Comparison of ENCODE assay signal across 12 cellular contexts in the genomic region with DNA sequence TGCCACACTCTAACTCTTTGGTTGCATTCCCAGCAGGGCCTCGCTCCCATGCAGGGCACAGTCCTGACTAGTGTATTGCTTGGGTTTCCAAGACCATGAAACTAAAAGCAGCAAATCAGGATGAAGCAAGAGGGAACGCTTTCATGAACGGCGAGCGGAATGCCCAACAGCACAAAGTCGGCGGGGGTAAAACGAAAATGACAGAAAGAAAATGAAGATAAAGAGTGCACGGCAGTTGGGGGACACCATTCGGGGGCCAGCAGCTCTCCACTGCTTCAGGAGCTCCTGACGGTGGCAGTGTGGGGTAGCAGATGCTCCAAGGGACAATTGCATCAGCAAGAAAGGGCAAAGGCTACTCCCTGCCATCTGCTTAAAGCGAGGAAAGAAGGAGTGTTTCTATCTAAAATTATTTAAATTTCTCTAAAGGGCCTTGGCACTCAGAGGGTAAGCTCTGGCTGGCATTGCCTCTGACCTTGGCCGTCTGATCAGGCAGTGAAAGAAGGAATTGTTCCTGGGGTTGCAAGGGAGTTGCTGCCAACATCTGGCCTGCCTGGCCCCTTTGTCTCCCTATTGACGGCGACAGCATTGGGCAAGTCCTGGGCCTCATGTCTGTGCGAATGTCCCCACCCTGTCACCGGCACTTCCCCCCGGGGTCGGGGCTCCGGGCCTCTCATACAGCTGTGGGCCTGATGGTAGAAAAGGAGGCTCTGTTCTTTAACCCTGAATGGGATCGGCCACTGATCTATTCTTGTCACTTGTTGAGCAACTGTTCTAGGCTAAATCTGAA.
DNase-seq lines count a peak whose midpoint lies in the region; ATAC-seq, FAIRE-seq and TF ChIP-seq lines count a peak whose summit lies in the region.
"Had no signal": no experiment of that assay in that cellular context is flagged by ENCODE, and none has a peak within 500 bp of the region (broad histone marks: within the 10 kb centered on the region; RNA-seq: fewer than 3 reads in every experiment).

No MANE protein-coding gene starts in this region.

- peaks cover 45% of the 10 kb centered on the region for H3K4me1 Mint-ChIP-seq in dendritic cell treated with granulocyte-macrophage colony-stimulating factor and Interleukin-4, amounts not matched to agents 40 ng/mL and 50 ng/mL, for 4 days (ENCODE audit: low read depth)
- peaks cover 22 to 37% (median 36%) of the 10 kb centered on the region in 3 donors for H3K4me1 Mint-ChIP-seq in CD8-positive, alpha-beta memory T cell

- TF ChIP-seq EP300 in HepG2 (IDR thresholded peaks at IDR 0.05; ENCODE audit: low read depth in 2 of 2, low read length in 2 of 2) = peak; percentile 51 to 72; a peak in 2 of 4 replicates
- no peak; the same call in 1 of the 2 replicates for TF ChIP-seq EP300 in HepG2 (CRISPR knock-in tag; IDR thresholded peaks at IDR 0.05; ENCODE audit: borderline replicate concordance)

- H3K9me3 ChIP-seq in HepG2 (ENCODE audit: low read length) = no peaks in the 10 kb centered on the region
- H3K9me3 ChIP-seq in thymus (ENCODE audit: control insufficient read depth) = no peaks in the 10 kb centered on the region
- no peaks in the 10 kb centered on the region for H3K9me3 ChIP-seq in OCI-LY7 (ENCODE audit: low read length)
- H3K9me3 ChIP-seq in CD8-positive, alpha-beta memory T cell (ENCODE audit: low read length) = no peaks in the 10 kb centered on the region
- H3K9me3 ChIP-seq: gastrocnemius medialis, tibial artery had no signal

- H4K20me1 ChIP-seq in HepG2 (ENCODE audit: insufficient read depth, low read length) = peaks cover 63% of the 10 kb centered on the region; the same call in 1 of the 2 replicates
- H4K20me1 ChIP-seq in OCI-LY7 (ENCODE audit: insufficient read depth, low read length) = peaks cover 4% of the 10 kb centered on the region; the same call in 1 of the 2 replicates

- no peaks in the 10 kb centered on the region for H3K9me2 ChIP-seq in OCI-LY7 (ENCODE audit: insufficient read depth, low read length)

- H3K9ac ChIP-seq in HepG2 (ENCODE audit: insufficient read depth, low read depth, low read length) = peak overlapping the region; percentile 4; the same call in 1 of the 2 replicates

- H3K27ac ChIP-seq in HepG2 (ENCODE audit: extremely low read length, insufficient read depth, low read length) (peak overlapping the region; percentile 58), thymus (ENCODE audit: low read depth) (peak overlapping the region; percentile 13), OCI-LY7 (ENCODE audit: low read depth, low read length, poor library complexity, severe bottlenecking) (no peak overlapping the region)
- no peak overlapping the region for H3K27ac ChIP-seq in CD8-positive, alpha-beta memory T cell (ENCODE audit: low read depth, low read length)
- H3K27ac ChIP-seq: gastrocnemius medialis, tibial artery had no signal

- H3K4me3 Mint-ChIP-seq in dendritic cell treated with granulocyte-macrophage colony-stimulating factor and Interleukin-4, amounts not matched to agents 40 ng/mL and 50 ng/mL, for 4 days = no peak overlapping the region
- H3K4me3 Mint-ChIP-seq in CD8-positive, alpha-beta memory T cell = no peak overlapping the region

- BruUV-seq in HepG2 (replicated peaks; lab: Mats Ljungman, UMichigan) (no TSS peak), OCI-LY7 (replicated peaks; lab: Mats Ljungman, UMichigan) (no TSS peak)

- peak; percentile 44 for FAIRE-seq in HepG2 (lab: Jason Lieb, UNC)

- H3K36me3 ChIP-seq in HepG2 (replicated peaks in 1 of 2; ENCODE audit: control insufficient read depth in 1 of 2, insufficient read depth in 2 of 2, low read length in 2 of 2) (peaks cover 6 to 41% of the 10 kb centered on the region in 2 experiments), thymus (ENCODE audit: control insufficient read depth, insufficient read depth) (peaks cover 12% of the 10 kb centered on the region), OCI-LY7 (ENCODE audit: insufficient read depth, low read length) (no peaks in the 10 kb centered on the region)
- H3K36me3 ChIP-seq in CD8-positive, alpha-beta memory T cell (ENCODE audit: insufficient read depth, low read length) = no peaks in the 10 kb centered on the region
- H3K36me3 ChIP-seq: gastrocnemius medialis, tibial artery had no signal

- no peak for TF ChIP-seq RAD21 in HepG2 (CRISPR knock-in tag; IDR thresholded peaks at IDR 0.05)

- DNase-seq in NCI-H524 (lab: John Stamatoyannopoulos, UW) = peak; percentile 56 to 75
- no peak for DNase-seq in NCI-H524 treated with DMSO at 0.1 percent for 48 hours (lab: John Stamatoyannopoulos, UW)
- peak; percentile 79 for DNase-seq in HepG2 (ENCODE audit: low spot score)
- DNase-seq in omental fat pad (ENCODE audit: low spot score) = no peak
- no peak for DNase-seq in OCI-LY7 (ENCODE audit: low spot score)
- no peak for DNase-seq in CD8-positive, alpha-beta memory T cell
- DNase-seq: 8988T, gastrocnemius medialis, Karpas-422, tibial artery had no signal

- intact Hi-C loops in dendritic cell treated with granulocyte-macrophage colony-stimulating factor and Interleukin-4, amounts not matched to agents 40 ng/mL and 50 ng/mL, for 4 days (cut with micrococcal nuclease) = no loop called here
- intact Hi-C loops in HepG2 (cut with micrococcal nuclease; ENCODE audit: unreplicated experiment) (loop anchor here (1.0 to 5.0 kb wide), 4 partner anchors 30 to 181 kb away; no protein-coding TSS in a partner anchor), OCI-LY7 (cut with micrococcal nuclease; ENCODE audit: unreplicated experiment) (no loop called here)

- H3K79me2 ChIP-seq in HepG2 (ENCODE audit: insufficient read depth, low read length) (peaks cover 74% of the 10 kb centered on the region), OCI-LY7 (ENCODE audit: insufficient read depth, low read depth, low read length) (no peaks in the 10 kb centered on the region)

- TF ChIP-seq CTCF in HepG2 (CRISPR knock-in tag; IDR thresholded peaks at IDR 0.05) = peak; percentile 82
- no peak for TF ChIP-seq CTCF in omental fat pad (IDR thresholded peaks at IDR 0.05)
- no peak for TF ChIP-seq CTCF in OCI-LY7 (conservative IDR thresholded peaks at IDR 0.05; ENCODE audit: low read length)

- CTCF ChIA-PET in HepG2 (lab: Yijun Ruan, JAX; ENCODE audit: low intra/inter-chr PET ratio, low total read pairs) = interaction anchor here (0.9 kb wide), 1 partner anchor 180 kb away, joined by 3 read pairs; no protein-coding TSS in a partner anchor
- CTCF ChIA-PET in OCI-LY7 (lab: Charles Lee; ENCODE audit: unreplicated experiment) = no interaction called here
- CTCF ChIA-PET in CD8-positive, alpha-beta memory T cell (lab: Charles Lee) = no interaction called here

- POLR2A ChIA-PET in HepG2 (lab: Yijun Ruan, JAX) (interaction anchor here (0.5 to 2.5 kb wide), 12 partner anchors 8 to 268 kb away, joined by 3 to 22 read pairs (median 4); a partner anchor contains a TSS), OCI-LY7 (lab: Charles Lee) (no interaction called here)
- POLR2A ChIA-PET in CD8-positive, alpha-beta memory T cell (lab: Charles Lee) = no interaction called here

- TF ChIP-seq POLR2A in HepG2 (IDR thresholded peaks at IDR 0.05; ENCODE audit: insufficient read depth in 1 of 2, low read depth in 2 of 2, low read length in 2 of 2) = 0 out of 4 replicates have a peak, but pooled peaks of 1 of the 2 experiments have one; percentile 21

- H2AFZ ChIP-seq in HepG2 (ENCODE audit: low read length) (no peak overlapping the region), OCI-LY7 (ENCODE audit: low read length) (no peak overlapping the region)

- H3K4me1 ChIP-seq in HepG2 (ENCODE audit: insufficient read depth, low read length) (peaks cover 85% of the 10 kb centered on the region), thymus (ENCODE audit: control insufficient read depth, insufficient read depth, low read length) (no peaks in the 10 kb centered on the region), OCI-LY7 (ENCODE audit: insufficient read depth, low read length, poor library complexity, severe bottlenecking) (no peaks in the 10 kb centered on the region)
- H3K4me1 ChIP-seq in CD8-positive, alpha-beta memory T cell (ENCODE audit: insufficient read depth, low read length) = no peaks in the 10 kb centered on the region
- H3K4me1 ChIP-seq: gastrocnemius medialis had no signal

- H3K4me3 ChIP-seq in HepG2 (replicated peaks in 1 of 3; ENCODE audit: insufficient read depth in 1 of 3, low read depth in 2 of 3, low read length in 3 of 3) = no peak overlapping the region
- H3K4me3 ChIP-seq in thymus (ENCODE audit: low read length) = no peak overlapping the region
- no peak overlapping the region for H3K4me3 ChIP-seq in OCI-LY7 (ENCODE audit: low read depth, low read length, poor library complexity, severe bottlenecking)
- no peak overlapping the region for H3K4me3 ChIP-seq in CD8-positive, alpha-beta memory T cell (ENCODE audit: low read length)
- H3K4me3 ChIP-seq: gastrocnemius medialis, tibial artery had no signal

- H3K9me3 Mint-ChIP-seq in dendritic cell treated with granulocyte-macrophage colony-stimulating factor and Interleukin-4, amounts not matched to agents 40 ng/mL and 50 ng/mL, for 4 days = no peaks in the 10 kb centered on the region
- H3K9me3 Mint-ChIP-seq in CD8-positive, alpha-beta memory T cell = no peaks in the 10 kb centered on the region

- in situ Hi-C loops in HepG2 (cut with HindIII; ENCODE audit: extremely low pct_ligation_motif_present, low pct_unique_long_range_greater_than_20kb) = no loop called here

- no peaks in the 10 kb centered on the region for H3K27me3 Mint-ChIP-seq in dendritic cell treated with granulocyte-macrophage colony-stimulating factor and Interleukin-4, amounts not matched to agents 40 ng/mL and 50 ng/mL, for 4 days
- peaks cover 0 to 2% of the 10 kb centered on the region in 2 donors for H3K27me3 Mint-ChIP-seq in CD8-positive, alpha-beta memory T cell

- 34% methylated on average over 20 of the region's 21 CpGs for WGBS in HepG2 (ENCODE audit: low lambda C conversion rate)
- 97% methylated on average over 21 of the region's 21 CpGs for WGBS in thymus

- H3K27me3 ChIP-seq in HepG2 (ENCODE audit: control insufficient read depth in 1 of 2, insufficient read depth in 2 of 2, low read length in 2 of 2) = no peaks in the 10 kb centered on the region
- H3K27me3 ChIP-seq in thymus (ENCODE audit: control insufficient read depth, insufficient read depth) = no peaks in the 10 kb centered on the region
- no peaks in the 10 kb centered on the region for H3K27me3 ChIP-seq in CD8-positive, alpha-beta memory T cell (ENCODE audit: insufficient read depth, low read length, poor library complexity, severe bottlenecking)
- H3K27me3 ChIP-seq: gastrocnemius medialis, tibial artery had no signal

- H3K4me2 ChIP-seq in HepG2 (ENCODE audit: low read depth, low read length) (peak overlapping the region; percentile 38), OCI-LY7 (ENCODE audit: low read length) (no peak overlapping the region)

- ATAC-seq in HepG2 (peak; percentile 69), omental fat pad (ENCODE audit: low FRiP score) (no peak)
- ATAC-seq: gastrocnemius medialis had no signal

- peaks cover 60% of the 10 kb centered on the region for H3K36me3 Mint-ChIP-seq in dendritic cell treated with granulocyte-macrophage colony-stimulating factor and Interleukin-4, amounts not matched to agents 40 ng/mL and 50 ng/mL, for 4 days (ENCODE audit: low read depth)
- peaks cover 0 to 25% (median 7%) of the 10 kb centered on the region in 3 donors for H3K36me3 Mint-ChIP-seq in CD8-positive, alpha-beta memory T cell

- H3K27ac Mint-ChIP-seq in dendritic cell treated with granulocyte-macrophage colony-stimulating factor and Interleukin-4, amounts not matched to agents 40 ng/mL and 50 ng/mL, for 4 days = peak overlapping the region; percentile 0
- peak overlapping the region in 4 of 8 donors; percentile 19 to 80 (median 34) for H3K27ac Mint-ChIP-seq in CD8-positive, alpha-beta memory T cell

Comparison
In these comparisons a context has a peak if more than half of its experiments do, and no peak if none do; other contexts are left out.
1. DNase-seq: peak in NCI-H524 (2 of 2) and HepG2 (single experiment); none in NCI-H524 treated with DMSO at 0.1 percent for 48 hours (single experiment), omental fat pad (single experiment), OCI-LY7 (single experiment) and CD8-positive, alpha-beta memory T cell (0 of 5).
2. H3K27ac ChIP-seq: peak in HepG2 (single experiment) and thymus (single experiment); none in OCI-LY7 (single experiment) and CD8-positive, alpha-beta memory T cell (single experiment).